ENCODE assay signal across 8 cellular contexts in genomic region chr19:18091217-18091608, GRCh38. TPM values are rescaled to one million over a fixed set of nuclear protein-coding genes. Genes with fewer than 3 reads are reported as not detected.
DNase-seq lines count a peak whose midpoint lies in the region; ATAC-seq and TF ChIP-seq lines count a peak whose summit lies in the region.

No MANE protein-coding gene starts in this region.

- H3K36me3 Mint-ChIP-seq in endodermal cell (ENCODE audit: low read depth): no peaks in the 10 kb centered on the region

- H3K27ac Mint-ChIP-seq in endodermal cell: no peak overlapping the region

- H3K4me3 Mint-ChIP-seq in endodermal cell: no peak overlapping the region

- peak; percentile 43 for ATAC-seq in GM21529 (IDR thresholded peaks at IDR 0.05; ENCODE audit: unreplicated experiment)

- intact Hi-C loops in dorsolateral prefrontal cortex (cut with DNase I): no loop called here

- H3K36me3 ChIP-seq in endodermal cell (ENCODE audit: control insufficient read depth, insufficient read depth, low read length) (no peaks in the 10 kb centered on the region), osteoblast (ENCODE audit: insufficient read depth, low read length) (no peaks in the 10 kb centered on the region)

- no peaks in the 10 kb centered on the region for H3K4me1 ChIP-seq in endodermal cell (ENCODE audit: control insufficient read depth, insufficient read depth, low read length)
- H3K4me1 ChIP-seq in osteoblast (ENCODE audit: insufficient read depth, low read length): peaks cover 9% of the 10 kb centered on the region

- peak; percentile 71 for DNase-seq in activated CD4-positive, alpha-beta T cell treated with anti-CD3 and anti-CD28 coated beads for 1 hour
- DNase-seq in dorsolateral prefrontal cortex (no peak), endodermal cell (no peak), NCI-H1694 treated with DMSO at 0.1 percent for 48 hours (lab: John Stamatoyannopoulos, UW) (no peak), osteoblast (ENCODE audit: insufficient read length, low spot score, missing footprints) (no peak), HuH-7.5 (ENCODE audit: low spot score) (no peak)
- DNase-seq in stimulated activated CD4-positive, alpha-beta T cell treated with anti-CD3 and anti-CD28 coated beads, Interleukin-1b, Interleukin-23, amount 100 ng/mL, for 48 hours: peak; percentile 90

- H3K27ac ChIP-seq in dorsolateral prefrontal cortex: peak overlapping the region; percentile 45 to 100 (median 97)
- H3K27ac ChIP-seq in endodermal cell (ENCODE audit: low read depth, low read length): no peak overlapping the region
- no peak overlapping the region for H3K27ac ChIP-seq in osteoblast (ENCODE audit: low read depth, low read length)

- no peak overlapping the region for H2AFZ ChIP-seq in osteoblast (ENCODE audit: low read length)

- H3K27me3 ChIP-seq in dorsolateral prefrontal cortex (no peaks in the 10 kb centered on the region), endodermal cell (ENCODE audit: control insufficient read depth, insufficient read depth, low read length, poor library complexity, severe bottlenecking) (no peaks in the 10 kb centered on the region), osteoblast (ENCODE audit: insufficient read depth, low read length) (no peaks in the 10 kb centered on the region)

- no peak overlapping the region for H3K4me3 ChIP-seq in dorsolateral prefrontal cortex
- H3K4me3 ChIP-seq in endodermal cell (ENCODE audit: low read length): no peak overlapping the region
- no peak overlapping the region for H3K4me3 ChIP-seq in osteoblast (ENCODE audit: insufficient read depth, low read length)

- no peak overlapping the region for H3K9ac ChIP-seq in endodermal cell (ENCODE audit: extremely low read depth, low read length, poor library complexity, severe bottlenecking)

- H3K27me3 Mint-ChIP-seq in endodermal cell (ENCODE audit: insufficient read depth): no peaks in the 10 kb centered on the region

- H3K9me3 ChIP-seq in endodermal cell (ENCODE audit: control insufficient read depth, low read length) (no peaks in the 10 kb centered on the region), osteoblast (ENCODE audit: low read depth, low read length) (no peaks in the 10 kb centered on the region)

- 70 to 82% methylated on average over 2 to 12 of the region's 12 CpGs for WGBS in endodermal cell (ENCODE audit: insufficient coverage in 1 of 2, insufficient read length in 1 of 2), 2 experiments

- H3K79me2 ChIP-seq in osteoblast (ENCODE audit: insufficient read depth, low read length): no peaks in the 10 kb centered on the region

- H3K9me3 Mint-ChIP-seq in endodermal cell: no peaks in the 10 kb centered on the region

- H3K4me1 Mint-ChIP-seq in endodermal cell: no peaks in the 10 kb centered on the region

- no peak overlapping the region for H3K4me2 ChIP-seq in osteoblast (ENCODE audit: insufficient read depth, low read length)

- TF ChIP-seq CTCF in dorsolateral prefrontal cortex (IDR thresholded peaks at IDR 0.05 in 54 of 56, conservative IDR thresholded peaks at IDR 0.05 in 2 of 56; ENCODE audit: low read depth in 1 of 56, partially characterized antibody in 56 of 56): no peak
- no peak for TF ChIP-seq CTCF in endodermal cell (conservative IDR thresholded peaks at IDR 0.05)
- no peak for TF ChIP-seq CTCF in osteoblast (IDR thresholded peaks at IDR 0.05; ENCODE audit: extremely low read depth, low read depth, low read length)

- H4K20me1 ChIP-seq in osteoblast (ENCODE audit: insufficient read depth, low read length): no peaks in the 10 kb centered on the region

RNA-seq across cellular contexts. Expression of gene IL12RB1, which starts 4.5 kb away (rescaled TPM):
- total RNA-seq in dorsolateral prefrontal cortex: 1 to 10 TPM in 102 of 120 experiments, under 1 TPM in 18; 0.32 to 5.4 (median 1.5) TPM
- total RNA-seq in endodermal cell: not detected
- not detected for polyA plus RNA-seq in endodermal cell (2013, experiment 1 of 2)
- not detected for polyA plus RNA-seq in endodermal cell (2013, experiment 2 of 2)
- 0.29 and 0.72 TPM in 2 replicates for total RNA-seq in osteoblast

RNA-seq across cellular contexts. Expression of gene MAST3, which starts 6.4 kb away (rescaled TPM):
- 100 to 1,000 TPM; 138 to 282 (median 205) TPM for total RNA-seq in dorsolateral prefrontal cortex
- 10 to 100 TPM; 13.0 to 15.1 TPM for total RNA-seq in endodermal cell
- polyA plus RNA-seq in endodermal cell (2013, experiment 1 of 2): 9.3 TPM
- polyA plus RNA-seq in endodermal cell (2013, experiment 2 of 2): 8.2 TPM
- 5.4 and 5.6 TPM in 2 replicates for total RNA-seq in osteoblast

Comparison
In these comparisons a context has a peak if more than half of its experiments do, and no peak if none do; other contexts are left out.
1. DNase-seq: peak in activated CD4-positive, alpha-beta T cell treated with anti-CD3 and anti-CD28 coated beads for 1 hour (single experiment) and stimulated activated CD4-positive, alpha-beta T cell treated with anti-CD3 and anti-CD28 coated beads, Interleukin-1b, Interleukin-23, amount 100 ng/mL, for 48 hours (single experiment); none in dorsolateral prefrontal cortex (0 of 10), endodermal cell (single experiment), NCI-H1694 treated with DMSO at 0.1 percent for 48 hours (single experiment), osteoblast (single experiment) and HuH-7.5 (single experiment).
2. H3K27ac ChIP-seq: peak in dorsolateral prefrontal cortex (59 of 59); none in endodermal cell (single experiment) and osteoblast (single experiment).
3. RNA of gene MAST3, which starts 6.4 kb away (total RNA-seq): 138 to 282 TPM in dorsolateral prefrontal cortex; 13.0 to 15.1 TPM in endodermal cell and 5.4 to 5.6 TPM in osteoblast; every median in the first group is over 4 times any median in the second.